Comparison of ENCODE assay signal across 11 cellular contexts in genomic region chr6:163750436-163751031, GRCh38.
DNase-seq lines count a peak whose midpoint lies in the region; ATAC-seq and TF ChIP-seq lines count a peak whose summit lies in the region.
"Had no signal": no experiment of that assay in that cellular context is flagged by ENCODE, and none has a peak within 500 bp of the region (broad histone marks: within the 10 kb centered on the region; RNA-seq: fewer than 3 reads in every experiment).

No MANE protein-coding gene starts in this region.

- peaks cover 3% of the 10 kb centered on the region for H3K4me1 ChIP-seq in mammary epithelial cell (ENCODE audit: insufficient read depth, low read length)

- peak; percentile 42 for ATAC-seq in GM21390 (IDR thresholded peaks at IDR 0.05; ENCODE audit: unreplicated experiment)

- TF ChIP-seq CTCF in mammary epithelial cell (conservative IDR thresholded peaks at IDR 0.05 in 1 of 2, IDR thresholded peaks at IDR 0.05 in 1 of 2; ENCODE audit: extremely low read depth in 1 of 2, insufficient read depth in 1 of 2, low read depth in 1 of 2, low read length in 2 of 2), result no peak

- no TSS peak for BruUV-seq in mammary epithelial cell (replicated peaks; lab: Mats Ljungman, UMichigan)

- 10% methylated on average over 19 of the region's 22 CpGs for WGBS in mammary epithelial cell (ENCODE audit: low coverage, missing lambda C conversion rate)

- intact Hi-C loops in mammary epithelial cell (cut with micrococcal nuclease), result no loop called here

- H4K20me1 ChIP-seq in mammary epithelial cell (ENCODE audit: insufficient read depth, low read length), result no peaks in the 10 kb centered on the region

- no peaks in the 10 kb centered on the region for H3K36me3 ChIP-seq in mammary epithelial cell (ENCODE audit: insufficient read depth, low read length)

- peak overlapping the region; percentile 30 for H3K4me2 ChIP-seq in mammary epithelial cell (ENCODE audit: insufficient read depth, low read depth, low read length)

- in situ Hi-C loops in mammary epithelial cell (cut with MboI; ENCODE audit: low sequenced_read_pairs in 2 of 2), result no loop called here

- H3K27me3 ChIP-seq in mammary epithelial cell (ENCODE audit: insufficient read depth, low read length), result no peaks in the 10 kb centered on the region

- H3K9me3 ChIP-seq in mammary epithelial cell (replicated peaks; ENCODE audit: insufficient read depth, low read length), result peaks cover 30% of the 10 kb centered on the region

- H3K27ac ChIP-seq in mammary epithelial cell (ENCODE audit: insufficient read depth, low read depth, low read length), result no peak overlapping the region

- H3K4me3 ChIP-seq in mammary epithelial cell (replicated peaks in 1 of 3; ENCODE audit: insufficient read depth in 1 of 3, low read depth in 2 of 3, low read length in 3 of 3), result no peak overlapping the region

- no peak overlapping the region for H3K9ac ChIP-seq in mammary epithelial cell (ENCODE audit: insufficient read depth, low read length)

- CTCF ChIA-PET in mammary epithelial cell (lab: Charles Lee; ENCODE audit: low non-redundant PET), result no interaction called here

- H2AFZ ChIP-seq in mammary epithelial cell (ENCODE audit: low read depth, low read length), result no peak overlapping the region

- H3K79me2 ChIP-seq in mammary epithelial cell (ENCODE audit: insufficient read depth, low read length), result no peaks in the 10 kb centered on the region

- dilution Hi-C loops in mammary epithelial cell (cut with HindIII; ENCODE audit: low sequenced_read_pairs), result no loop called here

- DNase-seq in Ammon's horn (ENCODE audit: low spot score) (peak; percentile 64), mammary epithelial cell (peak; percentile 7), hippocampal formation (lab: John Stamatoyannopoulos, UW) (peak; percentile 9), T-helper 9 cell (no peak), NCI-H1092 treated with DMSO at 0.1 percent for 48 hours (lab: John Stamatoyannopoulos, UW) (no peak), NCI-H187 (lab: John Stamatoyannopoulos, UW) (no peak)
- no peak for DNase-seq in activated CD4-positive, CD25-positive, alpha-beta regulatory T cell treated with anti-CD3 and anti-CD28 coated beads, Interleukin-2, amount 50 U/mL, for 72 hours
- DNase-seq: activated T-cell treated with anti-CD3 and anti-CD28 coated beads for 4 hours, NCI-H1417 treated with DMSO at 0.1 percent for 48 hours, NCI-H524 treated with DMSO at 0.1 percent for 48 hours had no signal

Comparison
In these comparisons a context has a peak if more than half of its experiments do, and no peak if none do; other contexts are left out.
1. DNase-seq: peak in Ammon's horn (single experiment), mammary epithelial cell (single experiment) and hippocampal formation (2 of 2); none in activated CD4-positive, CD25-positive, alpha-beta regulatory T cell treated with anti-CD3 and anti-CD28 coated beads, Interleukin-2, amount 50 U/mL, for 72 hours (single experiment), T-helper 9 cell (single experiment), NCI-H1092 treated with DMSO at 0.1 percent for 48 hours (single experiment) and NCI-H187 (0 of 2).